15 cellular contexts compared by ENCODE assay signal in genomic region chr9:116795859-116796258, GRCh38.
DNase-seq lines count a peak whose midpoint lies in the region; ATAC-seq and TF ChIP-seq lines count a peak whose summit lies in the region.
"Had no signal": no experiment of that assay in that cellular context is flagged by ENCODE, and none has a peak within 500 bp of the region (broad histone marks: within the 10 kb centered on the region; RNA-seq: fewer than 3 reads in every experiment).

No MANE protein-coding gene starts in this region.

- no peaks in the 10 kb centered on the region for H3K79me2 ChIP-seq in neural progenitor cell (ENCODE audit: low read depth)

- H3K9me3 ChIP-seq in right cardiac atrium (ENCODE audit: control insufficient read depth, low read length) (no peaks in the 10 kb centered on the region), heart right ventricle (no peaks in the 10 kb centered on the region), neural progenitor cell (ENCODE audit: low read depth) (no peaks in the 10 kb centered on the region), body of pancreas (no peaks in the 10 kb centered on the region)
- H3K9me3 ChIP-seq: BLaER1 treated with 17β-estradiol and CSF1 and Interleukin-3, amounts not matched to agents 10 nM and 100 nM; HAP-1 had no signal

- H3K4me1 Mint-ChIP-seq in neural progenitor cell, result peaks cover 50% of the 10 kb centered on the region
- H3K4me1 Mint-ChIP-seq: CD8-positive, alpha-beta memory T cell had no signal

- H3K4me3 ChIP-seq in right cardiac atrium (ENCODE audit: low read length) (no peak overlapping the region), heart right ventricle (no peak overlapping the region), neural progenitor cell (no peak overlapping the region), body of pancreas (no peak overlapping the region)
- H3K4me3 ChIP-seq: BLaER1 treated with 17β-estradiol and CSF1 and Interleukin-3, amounts not matched to agents 10 nM and 100 nM; GM12878; HAP-1 had no signal

- TF ChIP-seq POLR2A in body of pancreas (IDR thresholded peaks at IDR 0.05), result no peak

- H2AFZ ChIP-seq in neural progenitor cell (replicated peaks), result no peak overlapping the region

- H3K4me3 Mint-ChIP-seq in neural progenitor cell, result no peak overlapping the region
- H3K4me3 Mint-ChIP-seq: B cell; CD8-positive, alpha-beta memory T cell had no signal

- H3K9me3 Mint-ChIP-seq in neural progenitor cell, result no peaks in the 10 kb centered on the region

- TF ChIP-seq CTCF in heart right ventricle (IDR thresholded peaks at IDR 0.05) (no peak), neural progenitor cell (IDR thresholded peaks at IDR 0.05) (no peak), body of pancreas (IDR thresholded peaks at IDR 0.05) (no peak)

- 22% methylated on average over 2 of the region's 2 CpGs for WGBS in right cardiac atrium
- 25 to 33% methylated on average over 2 of the region's 2 CpGs for WGBS in heart right ventricle, 2 donors
- WGBS in body of pancreas, 2 donors, result 25 to 39% methylated on average over 2 of the region's 2 CpGs

- no peaks in the 10 kb centered on the region for H3K27me3 ChIP-seq in right cardiac atrium (ENCODE audit: control insufficient read depth, insufficient read depth)
- H3K27me3 ChIP-seq in heart right ventricle, result peaks cover 0 to 6% (median 0%) of the 10 kb centered on the region in 7 donors
- no peaks in the 10 kb centered on the region for H3K27me3 ChIP-seq in neural progenitor cell
- no peaks in the 10 kb centered on the region for H3K27me3 ChIP-seq in body of pancreas
- H3K27me3 ChIP-seq: BLaER1 treated with 17β-estradiol and CSF1 and Interleukin-3, amounts not matched to agents 10 nM and 100 nM had no signal

- DNase-seq in NCI-H2029 (lab: John Stamatoyannopoulos, UW), result peak; percentile 19
- no peak for DNase-seq in NCI-H2029 treated with DMSO at 0.1 percent for 48 hours (lab: John Stamatoyannopoulos, UW)
- peak; percentile 16 to 46 (median 44) for DNase-seq in right cardiac atrium
- DNase-seq in heart right ventricle, result no peak
- peak; percentile 75 for DNase-seq in NCI-H82 treated with DMSO at 0.1 percent for 48 hours (lab: John Stamatoyannopoulos, UW; ENCODE audit: unreplicated experiment)
- no peak for DNase-seq in neural progenitor cell (ENCODE audit: low spot score)
- DNase-seq in islet precursor cell, result no peak
- DNase-seq in body of pancreas, result no peak
- DNase-seq: 8988T; CD8-positive, alpha-beta memory T cell; COR-L47 had no signal

- H3K27me3 Mint-ChIP-seq in neural progenitor cell (ENCODE audit: insufficient read depth, low read depth), result peaks cover 2% of the 10 kb centered on the region
- H3K27me3 Mint-ChIP-seq: B cell had no signal

- no peak overlapping the region for H3K27ac ChIP-seq in right cardiac atrium (ENCODE audit: low read length)
- H3K27ac ChIP-seq in heart right ventricle, result no peak overlapping the region
- H3K27ac ChIP-seq in neural progenitor cell, result peak overlapping the region; percentile 1
- H3K27ac ChIP-seq in body of pancreas, result no peak overlapping the region
- H3K27ac ChIP-seq: BLaER1 treated with 17β-estradiol and CSF1 and Interleukin-3, amounts not matched to agents 10 nM and 100 nM had no signal

- H3K36me3 Mint-ChIP-seq in neural progenitor cell, result peaks cover under 1% of the 10 kb centered on the region
- H3K36me3 Mint-ChIP-seq: CD8-positive, alpha-beta memory T cell had no signal

- intact Hi-C loops in right cardiac atrium (cut with DNase I), result no loop called here
- intact Hi-C loops in heart right ventricle (cut with DNase I), result no loop called here
- intact Hi-C loops in body of pancreas (cut with DNase I), result no loop called here

- no peaks in the 10 kb centered on the region for H3K36me3 ChIP-seq in heart right ventricle
- H3K36me3 ChIP-seq in neural progenitor cell, result no peaks in the 10 kb centered on the region
- no peaks in the 10 kb centered on the region for H3K36me3 ChIP-seq in body of pancreas (replicated peaks in 1 of 2; ENCODE audit: insufficient read depth in 1 of 2, low read depth in 2 of 2)
- H3K36me3 ChIP-seq: BLaER1 treated with 17β-estradiol and CSF1 and Interleukin-3, amounts not matched to agents 10 nM and 100 nM; HAP-1 had no signal

- no peak overlapping the region for H3K27ac Mint-ChIP-seq in neural progenitor cell
- H3K27ac Mint-ChIP-seq: B cell; CD8-positive, alpha-beta memory T cell had no signal

- peaks cover 4% of the 10 kb centered on the region for H4K20me1 ChIP-seq in neural progenitor cell (ENCODE audit: low read depth)
- H4K20me1 ChIP-seq: BLaER1 treated with 17β-estradiol and CSF1 and Interleukin-3, amounts not matched to agents 10 nM and 100 nM had no signal

- H3K4me1 ChIP-seq in right cardiac atrium (ENCODE audit: control insufficient read depth, insufficient read depth, low read length) (peaks cover 2% of the 10 kb centered on the region), heart right ventricle (no peaks in the 10 kb centered on the region), neural progenitor cell (peaks cover 46% of the 10 kb centered on the region), body of pancreas (peaks cover 8% of the 10 kb centered on the region)
- H3K4me1 ChIP-seq: HAP-1 had no signal

- peaks cover 33% of the 10 kb centered on the region for H3F3A ChIP-seq in neural progenitor cell (ENCODE audit: low read depth)

- ATAC-seq in right cardiac atrium (peak; percentile 67 to 85), heart right ventricle (no peak), body of pancreas (no peak)
- ATAC-seq: GM12878 had no signal

- H3K4me2 ChIP-seq in neural progenitor cell, result peak overlapping the region; percentile 11
- H3K4me2 ChIP-seq: BLaER1 treated with 17β-estradiol and CSF1 and Interleukin-3, amounts not matched to agents 10 nM and 100 nM had no signal

- H3K9ac ChIP-seq in neural progenitor cell, result no peak overlapping the region
- H3K9ac ChIP-seq: BLaER1 treated with 17β-estradiol and CSF1 and Interleukin-3, amounts not matched to agents 10 nM and 100 nM had no signal

Comparison
In these comparisons a context has a peak if more than half of its experiments do, and no peak if none do; other contexts are left out.
1. DNase-seq: peak in NCI-H2029 (single experiment), right cardiac atrium (3 of 3) and NCI-H82 treated with DMSO at 0.1 percent for 48 hours (single experiment); none in NCI-H2029 treated with DMSO at 0.1 percent for 48 hours (single experiment), heart right ventricle (0 of 2), neural progenitor cell (single experiment), islet precursor cell (single experiment) and body of pancreas (0 of 4).
2. ATAC-seq: peak in right cardiac atrium (2 of 2); none in heart right ventricle (0 of 8) and body of pancreas (single experiment).